ENCODE assay signal across 8 cellular contexts in the genomic region with DNA sequence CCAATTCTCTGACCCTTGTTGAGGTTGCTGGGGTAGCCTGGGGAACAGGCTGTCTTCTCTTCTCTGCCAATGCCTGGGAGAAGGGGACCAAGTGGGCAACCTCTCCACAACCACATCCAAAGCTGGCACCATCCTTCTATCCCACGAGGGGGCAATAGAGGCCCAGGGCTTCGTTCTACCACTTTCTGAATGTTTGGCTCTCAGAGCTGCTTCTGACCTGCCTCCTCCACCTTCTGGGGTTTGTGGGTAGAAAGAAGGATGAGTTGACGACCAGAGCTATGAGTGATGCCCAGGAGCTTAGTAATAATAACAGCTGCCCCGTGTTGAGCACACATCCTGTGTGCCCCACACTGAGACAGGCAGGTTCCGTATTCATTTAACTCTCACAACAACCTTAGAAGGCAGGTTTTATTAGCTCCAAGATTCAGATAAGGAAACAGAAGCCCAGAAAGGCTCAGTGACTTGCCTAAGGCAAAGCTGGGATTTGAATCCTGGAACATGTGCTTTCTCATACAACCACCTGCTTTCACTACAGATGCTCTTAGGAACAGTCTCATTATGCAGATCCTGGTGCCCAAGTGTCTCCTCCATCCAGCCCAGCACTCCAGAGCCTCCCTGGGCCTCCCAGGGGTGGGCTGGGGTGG. TPM values are rescaled to one million over a fixed set of nuclear protein-coding genes. Genes with fewer than 3 reads are reported as not detected.
DNase-seq lines count a peak whose midpoint lies in the region; ATAC-seq, FAIRE-seq and TF ChIP-seq lines count a peak whose summit lies in the region.

No MANE protein-coding gene starts in this region.

- TF ChIP-seq CTCF in keratinocyte (optimal IDR thresholded peaks at IDR 0.05 in 1 of 3, IDR thresholded peaks at IDR 0.05 in 1 of 3, conservative IDR thresholded peaks at IDR 0.05 in 1 of 3; ENCODE audit: extremely low read depth in 1 of 3, insufficient read depth in 2 of 3, low read length in 3 of 3) = peak; percentile 90 to 94 (median 94)

- H3K9me3 ChIP-seq in CD4-positive, CD25-positive, alpha-beta regulatory T cell (ENCODE audit: control insufficient read depth in 2 of 2, low read length in 2 of 2) = no peaks in the 10 kb centered on the region
- H3K9me3 ChIP-seq in keratinocyte (ENCODE audit: control insufficient read depth, low read depth, low read length) = no peaks in the 10 kb centered on the region

- H3K79me2 ChIP-seq in keratinocyte (ENCODE audit: control insufficient read depth, insufficient read depth, low read length) = no peaks in the 10 kb centered on the region

- H3K27me3 ChIP-seq in CD4-positive, CD25-positive, alpha-beta regulatory T cell (ENCODE audit: control insufficient read depth, insufficient read depth, low read length) = no peaks in the 10 kb centered on the region
- no peaks in the 10 kb centered on the region for H3K27me3 ChIP-seq in keratinocyte (ENCODE audit: control insufficient read depth, extremely low read depth, insufficient read depth, low read length)

- H3K4me3 ChIP-seq in CD4-positive, CD25-positive, alpha-beta regulatory T cell (ENCODE audit: low read depth, low read length) = peak overlapping the region; percentile 0
- H3K4me3 ChIP-seq in keratinocyte (ENCODE audit: control insufficient read depth in 2 of 3, extremely low read depth in 1 of 3, insufficient read depth in 2 of 3, low read depth in 1 of 3, low read length in 3 of 3) = no peak overlapping the region

- peaks cover 15% of the 10 kb centered on the region for H3K4me1 ChIP-seq in CD4-positive, CD25-positive, alpha-beta regulatory T cell (ENCODE audit: control insufficient read depth, insufficient read depth, low read length, poor library complexity, severe bottlenecking)
- peaks cover 8% of the 10 kb centered on the region for H3K4me1 ChIP-seq in keratinocyte (ENCODE audit: control insufficient read depth, extremely low read depth, insufficient read depth, low read length)

- ATAC-seq in CD4-positive, CD25-positive, alpha-beta regulatory T cell (ENCODE audit: low read depth in 2 of 2) = peak; percentile 98

- H3K27ac ChIP-seq in CD4-positive, CD25-positive, alpha-beta regulatory T cell (ENCODE audit: insufficient read depth, low read length, poor library complexity, severe bottlenecking) = peak overlapping the region; percentile 76
- no peak overlapping the region for H3K27ac ChIP-seq in keratinocyte (ENCODE audit: control insufficient read depth, insufficient read depth, low read length)

- no peaks in the 10 kb centered on the region for H3K9me3 Mint-ChIP-seq in CD4-positive, CD25-positive, alpha-beta regulatory T cell

- no peaks in the 10 kb centered on the region for H4K20me1 ChIP-seq in keratinocyte (ENCODE audit: control insufficient read depth, extremely low read depth, insufficient read depth, low read length)

- peaks cover 7 to 25% (median 15%) of the 10 kb centered on the region in 4 donors for H3K4me1 Mint-ChIP-seq in CD4-positive, CD25-positive, alpha-beta regulatory T cell

- peak; percentile 64 to 91 (median 84) for DNase-seq in CD4-positive, CD25-positive, alpha-beta regulatory T cell
- DNase-seq in GM19239 (ENCODE audit: insufficient read length, low spot score) (peak; percentile 85), KG1 (lab: John Stamatoyannopoulos, UW) (peak; percentile 16), SW 1271 (lab: John Stamatoyannopoulos, UW) (peak; percentile 29 to 76), amniotic epithelial cell (ENCODE audit: low read depth) (peak; percentile 87), keratinocyte (ENCODE audit: low read depth, low spot score) (peak; percentile 84), NCI-H146 treated with DMSO at 0.1 percent for 48 hours (lab: John Stamatoyannopoulos, UW; ENCODE audit: unreplicated experiment) (no peak)
- DNase-seq in stimulated activated CD4-positive, alpha-beta T cell treated with anti-CD3 and anti-CD28 coated beads, TNF-alpha, amount 100 ng/mL, for 24 hours (ENCODE audit: low read depth in 3 of 3) = peak; percentile 55 to 69 (median 62)

- peaks cover 2% of the 10 kb centered on the region for H3K9me1 ChIP-seq in keratinocyte (ENCODE audit: control insufficient read depth, extremely low read depth, insufficient read depth, low read length)

- H3K36me3 ChIP-seq in CD4-positive, CD25-positive, alpha-beta regulatory T cell (ENCODE audit: control insufficient read depth, insufficient read depth, low read length) = peaks cover 1% of the 10 kb centered on the region
- H3K36me3 ChIP-seq in keratinocyte (ENCODE audit: control insufficient read depth in 2 of 2, extremely low read depth in 1 of 2, insufficient read depth in 2 of 2, low read length in 2 of 2) = no peaks in the 10 kb centered on the region

- dilution Hi-C loops in keratinocyte (cut with MboI; ENCODE audit: extremely low pct_ligation_motif_present, low sequenced_read_pairs) = no loop called here

- H3K27ac Mint-ChIP-seq in CD4-positive, CD25-positive, alpha-beta regulatory T cell = peak overlapping the region; percentile 87 to 94 (median 92)

- peak overlapping the region; percentile 11 to 73 (median 40) for H3K4me3 Mint-ChIP-seq in CD4-positive, CD25-positive, alpha-beta regulatory T cell

- peak overlapping the region; percentile 11 for H3K4me2 ChIP-seq in keratinocyte (ENCODE audit: control insufficient read depth, extremely low read depth, insufficient read depth, low read depth, low read length)

- no peak overlapping the region for H3K9ac ChIP-seq in keratinocyte (ENCODE audit: control insufficient read depth, extremely low read depth, insufficient read depth, low read length)

- H2AFZ ChIP-seq in keratinocyte (ENCODE audit: control insufficient read depth, low read length) = no peak overlapping the region

- no peaks in the 10 kb centered on the region for H3K27me3 Mint-ChIP-seq in CD4-positive, CD25-positive, alpha-beta regulatory T cell

- peak; percentile 82 for FAIRE-seq in GM19239 (lab: Jason Lieb, UNC)
- FAIRE-seq in keratinocyte (lab: Jason Lieb, UNC) = peak; percentile 93

- peaks cover 21% of the 10 kb centered on the region for H3K36me3 Mint-ChIP-seq in CD4-positive, CD25-positive, alpha-beta regulatory T cell

RNA-seq across cellular contexts. Expression of a gene that starts 11.1 kb away (rescaled TPM):
- 47.4 TPM for total RNA-seq in CD4-positive, CD25-positive, alpha-beta regulatory T cell
- polyA plus RNA-seq in CD4-positive, CD25-positive, alpha-beta regulatory T cell = 1 to 10 TPM in 2 of 4 donors, under 1 TPM in 2; 0.73 to 1.6 (median 0.92) TPM
- 0.02 to 0.10 TPM (median 0.04 TPM) in 3 replicates for polyA plus RNA-seq in keratinocyte
- polyA plus RNA-seq in keratinocyte (2011; ENCODE audit: low read depth) = not detected
- not detected in 2 replicates for polyA plus RNA-seq in keratinocyte (2011; cell fraction: cytosol; rRNA removed)
- polyA plus RNA-seq in keratinocyte (2011; cell fraction: nucleus; rRNA removed) = 0.22 and 0.36 TPM in 2 replicates
- 0.10 TPM in 1 of 2 replicates, not detected in the other for polyA plus RNA-seq in keratinocyte (2012; ENCODE audit: low replicate concordance)
- 0.22 TPM in 1 of 3 replicates, not detected in the others for polyA minus RNA-seq in keratinocyte
- polyA minus RNA-seq in keratinocyte (2011; cell fraction: cytosol; rRNA and poly(A)+ RNA removed) = not detected
- not detected in 2 replicates for polyA minus RNA-seq in keratinocyte (2011; cell fraction: nucleus; rRNA and poly(A)+ RNA removed)

RNA-seq across cellular contexts. Expression of a gene that starts 34.5 kb away (rescaled TPM):
- 52.6 TPM for total RNA-seq in CD4-positive, CD25-positive, alpha-beta regulatory T cell
- polyA plus RNA-seq in CD4-positive, CD25-positive, alpha-beta regulatory T cell = 100 to 1,000 TPM; 123 to 177 (median 136) TPM
- 107 to 206 TPM (median 161 TPM) in 3 replicates for polyA plus RNA-seq in keratinocyte
- 113 TPM for polyA plus RNA-seq in keratinocyte (2011; ENCODE audit: low read depth)
- 99.9 and 137 TPM in 2 replicates for polyA plus RNA-seq in keratinocyte (2011; cell fraction: cytosol; rRNA removed)
- polyA plus RNA-seq in keratinocyte (2011; cell fraction: nucleus; rRNA removed) = 65.9 and 75.0 TPM in 2 replicates
- polyA plus RNA-seq in keratinocyte (2012; ENCODE audit: low replicate concordance) = 90.7 and 125 TPM in 2 replicates
- polyA minus RNA-seq in keratinocyte = 28.7 to 77.6 TPM (median 57.7 TPM) in 3 replicates
- 36.6 TPM for polyA minus RNA-seq in keratinocyte (2011; cell fraction: cytosol; rRNA and poly(A)+ RNA removed)
- 11.6 and 18.3 TPM in 2 replicates for polyA minus RNA-seq in keratinocyte (2011; cell fraction: nucleus; rRNA and poly(A)+ RNA removed)

RNA-seq across cellular contexts. Expression of a gene that starts 36.8 kb away (rescaled TPM):
- not detected for total RNA-seq in CD4-positive, CD25-positive, alpha-beta regulatory T cell
- polyA plus RNA-seq in CD4-positive, CD25-positive, alpha-beta regulatory T cell = under 1 TPM in 1 of 4 donors, not detected in 3; 0.19 TPM
- polyA plus RNA-seq in keratinocyte = not detected in 3 replicates
- not detected for polyA plus RNA-seq in keratinocyte (2011; ENCODE audit: low read depth)
- polyA plus RNA-seq in keratinocyte (2011; cell fraction: cytosol; rRNA removed) = not detected in 2 replicates
- not detected in 2 replicates for polyA plus RNA-seq in keratinocyte (2011; cell fraction: nucleus; rRNA removed)
- polyA plus RNA-seq in keratinocyte (2012; ENCODE audit: low replicate concordance) = not detected in 2 replicates
- not detected in 3 replicates for polyA minus RNA-seq in keratinocyte
- not detected for polyA minus RNA-seq in keratinocyte (2011; cell fraction: cytosol; rRNA and poly(A)+ RNA removed)
- not detected in 2 replicates for polyA minus RNA-seq in keratinocyte (2011; cell fraction: nucleus; rRNA and poly(A)+ RNA removed)
